Comparison of ENCODE assay signal across 17 cellular contexts in genomic region chr7:17031903-17032551, GRCh38.
"Had no signal": no experiment of that assay in that cellular context is flagged by ENCODE, and none has a peak within 500 bp of the region (broad histone marks: within the 10 kb centered on the region; RNA-seq: fewer than 3 reads in every experiment).

No MANE protein-coding gene starts in this region.

- H3K4me3 Mint-ChIP-seq: activated naive CD8-positive, alpha-beta T cell treated with anti-CD3 and anti-CD28 coated beads, Interleukin-2, amount 10 ng/mL, durations not matched to agents 7 days and 5 days; naive thymus-derived CD8-positive, alpha-beta T cell; T-helper 1 cell treated with Interleukin-12 subunit alpha and Interleukin-12 subunit beta and Interleukin-4 antibody, amounts not matched to agents 30 μg/mL and 1 μg/mL, for 36 hours; type B pancreatic cell had no signal

- H3K36me3 ChIP-seq: spleen, suprapubic skin had no signal

- H3K4me1 ChIP-seq: foreskin keratinocyte, suprapubic skin had no signal

- H3K27ac ChIP-seq: foreskin keratinocyte, spleen, suprapubic skin had no signal

- H3K36me3 Mint-ChIP-seq: naive thymus-derived CD8-positive, alpha-beta T cell; type B pancreatic cell had no signal

- ATAC-seq: foreskin keratinocyte; left colon; naive thymus-derived CD8-positive, alpha-beta T cell; sciatic nerve; SK-N-SH treated with all-trans-retinoic acid at 6 μM for 48 hours had no signal

- H3K9me3 Mint-ChIP-seq: naive thymus-derived CD8-positive, alpha-beta T cell; T-helper 1 cell treated with Interleukin-12 subunit alpha and Interleukin-12 subunit beta and Interleukin-4 antibody, amounts not matched to agents 30 μg/mL and 1 μg/mL, for 36 hours; type B pancreatic cell had no signal

- H3K27ac Mint-ChIP-seq: activated naive CD8-positive, alpha-beta T cell treated with anti-CD3 and anti-CD28 coated beads, Interleukin-2, amount 10 ng/mL, durations not matched to agents 7 days and 5 days; naive thymus-derived CD8-positive, alpha-beta T cell; T-helper 1 cell treated with Interleukin-12 subunit alpha and Interleukin-12 subunit beta and Interleukin-4 antibody, amounts not matched to agents 30 μg/mL and 1 μg/mL, for 36 hours; type B pancreatic cell had no signal

- H3K27me3 Mint-ChIP-seq: activated naive CD8-positive, alpha-beta T cell treated with anti-CD3 and anti-CD28 coated beads, Interleukin-2, amount 10 ng/mL, durations not matched to agents 7 days and 5 days; naive thymus-derived CD8-positive, alpha-beta T cell had no signal

- H3K27me3 ChIP-seq: foreskin keratinocyte, spleen, suprapubic skin had no signal

- H3K4me3 ChIP-seq: spleen, suprapubic skin had no signal

- DNase-seq: activated CD4-positive, alpha-beta T cell treated with anti-CD3 and anti-CD28 coated beads for 1 hour; activated CD8-positive, alpha-beta memory T cell treated with anti-CD3 and anti-CD28 coated beads for 24 hours; activated gamma-delta T cell treated with Interleukin-2 at 50 U/mL for 16 hours; activated naive CD8-positive, alpha-beta T cell treated with anti-CD3 and anti-CD28 coated beads, Interleukin-2, amount 10 ng/mL, durations not matched to agents 7 days and 5 days; aorta; foreskin keratinocyte; left colon; naive thymus-derived CD8-positive, alpha-beta T cell; nucleus accumbens; spleen; stimulated activated CD4-positive, alpha-beta T cell treated with anti-CD3 and anti-CD28 coated beads, Interleukin-2, amount 100 ng/mL, for 24 hours; stimulated activated naive CD4-positive, alpha-beta T cell had no signal

- H3K9me3 ChIP-seq: spleen, suprapubic skin had no signal
